ENCODE assay signal across 1 cellular context in the genomic region with DNA sequence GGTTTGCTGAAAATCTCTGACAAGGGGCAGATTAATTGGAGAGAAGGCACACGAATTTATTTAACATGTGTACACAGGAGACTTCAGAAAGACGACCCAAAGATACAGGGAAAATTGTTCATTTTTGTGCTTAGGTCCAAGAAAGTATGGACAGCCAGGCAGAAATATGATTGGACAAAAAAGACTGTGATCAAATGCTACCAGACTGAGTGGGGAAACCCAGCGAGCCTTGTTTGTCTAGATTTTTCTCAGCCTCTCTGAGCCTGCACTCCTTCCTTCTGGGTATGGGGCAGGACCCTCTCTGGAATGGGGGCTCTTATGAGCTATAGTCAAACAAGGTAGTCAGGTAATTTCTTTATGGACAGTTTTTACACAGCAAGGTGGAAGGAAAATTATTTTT.
TF ChIP-seq lines count a peak whose summit lies in the region.

No MANE protein-coding gene starts in this region.

TF ChIP-seq in GM23338, 12 proteins besides CTCF, POLR2A, EP300 and RAD21:
- TF ChIP-seq, protein P1, sequence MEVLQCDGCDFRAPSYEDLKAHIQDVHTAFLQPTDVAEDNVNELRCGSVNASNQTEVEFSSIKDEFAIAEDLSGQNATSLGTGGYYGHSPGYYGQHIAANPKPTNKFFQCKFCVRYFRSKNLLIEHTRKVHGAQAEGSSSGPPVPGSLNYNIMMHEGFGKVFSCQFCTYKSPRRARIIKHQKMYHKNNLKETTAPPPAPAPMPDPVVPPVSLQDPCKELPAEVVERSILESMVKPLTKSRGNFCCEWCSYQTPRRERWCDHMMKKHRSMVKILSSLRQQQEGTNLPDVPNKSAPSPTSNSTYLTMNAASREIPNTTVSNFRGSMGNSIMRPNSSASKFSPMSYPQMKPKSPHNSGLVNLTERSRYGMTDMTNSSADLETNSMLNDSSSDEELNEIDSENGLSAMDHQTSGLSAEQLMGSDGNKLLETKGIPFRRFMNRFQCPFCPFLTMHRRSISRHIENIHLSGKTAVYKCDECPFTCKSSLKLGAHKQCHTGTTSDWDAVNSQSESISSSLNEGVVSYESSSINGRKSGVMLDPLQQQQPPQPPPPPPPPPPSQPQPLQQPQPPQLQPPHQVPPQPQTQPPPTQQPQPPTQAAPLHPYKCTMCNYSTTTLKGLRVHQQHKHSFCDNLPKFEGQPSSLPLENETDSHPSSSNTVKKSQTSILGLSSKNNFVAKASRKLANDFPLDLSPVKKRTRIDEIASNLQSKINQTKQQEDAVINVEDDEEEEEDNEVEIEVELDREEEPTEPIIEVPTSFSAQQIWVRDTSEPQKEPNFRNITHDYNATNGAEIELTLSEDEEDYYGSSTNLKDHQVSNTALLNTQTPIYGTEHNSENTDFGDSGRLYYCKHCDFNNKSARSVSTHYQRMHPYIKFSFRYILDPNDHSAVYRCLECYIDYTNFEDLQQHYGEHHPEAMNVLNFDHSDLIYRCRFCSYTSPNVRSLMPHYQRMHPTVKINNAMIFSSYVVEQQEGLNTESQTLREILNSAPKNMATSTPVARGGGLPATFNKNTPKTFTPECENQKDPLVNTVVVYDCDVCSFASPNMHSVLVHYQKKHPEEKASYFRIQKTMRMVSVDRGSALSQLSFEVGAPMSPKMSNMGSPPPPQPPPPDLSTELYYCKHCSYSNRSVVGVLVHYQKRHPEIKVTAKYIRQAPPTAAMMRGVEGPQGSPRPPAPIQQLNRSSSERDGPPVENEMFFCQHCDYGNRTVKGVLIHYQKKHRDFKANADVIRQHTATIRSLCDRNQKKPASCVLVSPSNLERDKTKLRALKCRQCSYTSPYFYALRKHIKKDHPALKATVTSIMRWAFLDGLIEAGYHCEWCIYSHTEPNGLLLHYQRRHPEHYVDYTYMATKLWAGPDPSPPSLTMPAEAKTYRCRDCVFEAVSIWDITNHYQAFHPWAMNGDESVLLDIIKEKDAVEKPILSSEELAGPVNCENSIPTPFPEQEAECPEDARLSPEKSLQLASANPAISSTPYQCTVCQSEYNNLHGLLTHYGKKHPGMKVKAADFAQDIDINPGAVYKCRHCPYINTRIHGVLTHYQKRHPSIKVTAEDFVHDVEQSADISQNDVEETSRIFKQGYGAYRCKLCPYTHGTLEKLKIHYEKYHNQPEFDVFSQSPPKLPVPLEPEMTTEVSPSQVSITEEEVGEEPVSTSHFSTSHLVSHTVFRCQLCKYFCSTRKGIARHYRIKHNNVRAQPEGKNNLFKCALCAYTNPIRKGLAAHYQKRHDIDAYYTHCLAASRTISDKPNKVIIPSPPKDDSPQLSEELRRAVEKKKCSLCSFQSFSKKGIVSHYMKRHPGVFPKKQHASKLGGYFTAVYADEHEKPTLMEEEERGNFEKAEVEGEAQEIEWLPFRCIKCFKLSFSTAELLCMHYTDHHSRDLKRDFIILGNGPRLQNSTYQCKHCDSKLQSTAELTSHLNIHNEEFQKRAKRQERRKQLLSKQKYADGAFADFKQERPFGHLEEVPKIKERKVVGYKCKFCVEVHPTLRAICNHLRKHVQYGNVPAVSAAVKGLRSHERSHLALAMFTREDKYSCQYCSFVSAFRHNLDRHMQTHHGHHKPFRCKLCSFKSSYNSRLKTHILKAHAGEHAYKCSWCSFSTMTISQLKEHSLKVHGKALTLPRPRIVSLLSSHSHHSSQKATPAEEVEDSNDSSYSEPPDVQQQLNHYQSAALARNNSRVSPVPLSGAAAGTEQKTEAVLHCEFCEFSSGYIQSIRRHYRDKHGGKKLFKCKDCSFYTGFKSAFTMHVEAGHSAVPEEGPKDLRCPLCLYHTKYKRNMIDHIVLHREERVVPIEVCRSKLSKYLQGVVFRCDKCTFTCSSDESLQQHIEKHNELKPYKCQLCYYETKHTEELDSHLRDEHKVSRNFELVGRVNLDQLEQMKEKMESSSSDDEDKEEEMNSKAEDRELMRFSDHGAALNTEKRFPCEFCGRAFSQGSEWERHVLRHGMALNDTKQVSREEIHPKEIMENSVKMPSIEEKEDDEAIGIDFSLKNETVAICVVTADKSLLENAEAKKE (CRISPR knock-in tag; IDR thresholded peaks at IDR 0.05): no peak
- TF ChIP-seq POLR2AphosphoS5 (IDR thresholded peaks at IDR 0.05; ENCODE audit: low read depth) (no peak), EZH2phosphoT487 (IDR thresholded peaks at IDR 0.05; ENCODE audit: unreplicated experiment) (no peak), NANOG (IDR thresholded peaks at IDR 0.05; ENCODE audit: borderline replicate concordance) (no peak), JUNB (IDR thresholded peaks at IDR 0.05; ENCODE audit: unreplicated experiment) (no peak)
TF ChIP-seq in GM23338: peak in this region for 0.
